15 cellular contexts compared by ENCODE assay signal in genomic region chr19:18220632-18221275, GRCh38. TPM values are rescaled to one million over a fixed set of nuclear protein-coding genes. Genes with fewer than 3 reads are reported as not detected.
A peak's percentile ranks its signal among the peaks of the same experiment; 100 is the strongest.
DNase-seq lines count a peak whose midpoint lies in the region; ATAC-seq and TF ChIP-seq lines count a peak whose summit lies in the region.
"Had no signal": no experiment of that assay in that cellular context is flagged by ENCODE, and none has a peak within 500 bp of the region (broad histone marks: within the 10 kb centered on the region; RNA-seq: fewer than 3 reads in every experiment).

No MANE protein-coding gene starts in this region.

- H3K27me3 Mint-ChIP-seq in MCF 10A (ENCODE audit: insufficient read depth, unreplicated experiment), result peaks cover 13% of the 10 kb centered on the region

- no peak overlapping the region for H3K9ac ChIP-seq in mammary epithelial cell (ENCODE audit: insufficient read depth, low read length)

- no peak overlapping the region for H3K4me2 ChIP-seq in mammary epithelial cell (ENCODE audit: insufficient read depth, low read depth, low read length)

- ATAC-seq in GM21528 (IDR thresholded peaks at IDR 0.05; ENCODE audit: low FRiP score, unreplicated experiment), result no peak
- ATAC-seq: SK-N-SH treated with all-trans-retinoic acid at 6 μM for 48 hours had no signal

- H3K4me1 ChIP-seq in mammary epithelial cell (ENCODE audit: insufficient read depth, low read length) (peaks cover 8% of the 10 kb centered on the region), esophagus squamous epithelium (peaks cover 6 to 28% (median 20%) of the 10 kb centered on the region in 3 donors)

- peak overlapping the region; percentile 25 for H3K4me3 Mint-ChIP-seq in MCF 10A (ENCODE audit: unreplicated experiment)

- POLR2A ChIA-PET in MCF 10A (lab: Yijun Ruan, JAX), result interaction anchor here (0.5 to 1.7 kb wide), 3 partner anchors 16 to 108 kb away, joined by 3 to 7 read pairs (median 4); partner anchors contain the start of gene MPV17L2

- no peak for TF ChIP-seq CTCF in MCF 10A (IDR thresholded peaks at IDR 0.05; ENCODE audit: unreplicated experiment)
- TF ChIP-seq CTCF in mammary epithelial cell (conservative IDR thresholded peaks at IDR 0.05 in 1 of 2, IDR thresholded peaks at IDR 0.05 in 1 of 2; ENCODE audit: extremely low read depth in 1 of 2, insufficient read depth in 1 of 2, low read depth in 1 of 2, low read length in 2 of 2), result no peak
- TF ChIP-seq CTCF in esophagus squamous epithelium (IDR thresholded peaks at IDR 0.05), result no peak

- H3K36me3 Mint-ChIP-seq in MCF 10A (ENCODE audit: insufficient read depth, unreplicated experiment), result no peaks in the 10 kb centered on the region

- peaks cover 5% of the 10 kb centered on the region for H3K27me3 ChIP-seq in mammary epithelial cell (ENCODE audit: insufficient read depth, low read length)
- peaks cover 9 to 37% (median 10%) of the 10 kb centered on the region in 4 donors for H3K27me3 ChIP-seq in esophagus squamous epithelium

- in situ Hi-C loops in mammary epithelial cell (cut with MboI; ENCODE audit: low sequenced_read_pairs in 2 of 2), result no loop called here

- H3K36me3 ChIP-seq in mammary epithelial cell (ENCODE audit: insufficient read depth, low read length), result no peaks in the 10 kb centered on the region
- H3K36me3 ChIP-seq in esophagus squamous epithelium, result no peaks in the 10 kb centered on the region
- H3K36me3 ChIP-seq: neutrophil had no signal

- no peaks in the 10 kb centered on the region for H4K20me1 ChIP-seq in mammary epithelial cell (ENCODE audit: insufficient read depth, low read length)

- H3K9me3 ChIP-seq in mammary epithelial cell (replicated peaks; ENCODE audit: insufficient read depth, low read length), result no peaks in the 10 kb centered on the region
- H3K9me3 ChIP-seq in esophagus squamous epithelium, result no peaks in the 10 kb centered on the region
- H3K9me3 ChIP-seq: neutrophil had no signal

- BruUV-seq in MCF 10A (replicated peaks; lab: Mats Ljungman, UMichigan) (no TSS peak), mammary epithelial cell (replicated peaks; lab: Mats Ljungman, UMichigan) (no TSS peak)

- no peaks in the 10 kb centered on the region for H3K9me3 Mint-ChIP-seq in MCF 10A (ENCODE audit: unreplicated experiment)
- H3K9me3 Mint-ChIP-seq: activated T-helper 2 cell treated with anti-CD3 and anti-CD28 coated beads, Interferon-gamma antibody, Interleukin-2, Interleukin-4, amounts not matched to agents 10 μg/mL and 5 μg/mL and 100 μg/mL, durations not matched to agents 14 hours and 24 hours and 36 hours had no signal

- H3K27ac Mint-ChIP-seq in MCF 10A (ENCODE audit: low read depth, unreplicated experiment), result no peak overlapping the region
- H3K27ac Mint-ChIP-seq: activated T-helper 2 cell treated with anti-CD3 and anti-CD28 coated beads, Interferon-gamma antibody, Interleukin-2, Interleukin-4, amounts not matched to agents 10 μg/mL and 5 μg/mL and 100 μg/mL, durations not matched to agents 14 hours and 24 hours and 36 hours had no signal

- CTCF ChIA-PET in MCF 10A (lab: Yijun Ruan, JAX), result interaction anchor here (0.6 to 1.5 kb wide), 4 partner anchors 29 to 108 kb away, joined by 3 to 6 read pairs (median 4); no protein-coding TSS in a partner anchor
- CTCF ChIA-PET in mammary epithelial cell (lab: Charles Lee; ENCODE audit: low non-redundant PET), result no interaction called here

- H3K79me2 ChIP-seq in mammary epithelial cell (ENCODE audit: insufficient read depth, low read length), result no peaks in the 10 kb centered on the region

- H3K4me3 ChIP-seq in mammary epithelial cell (replicated peaks in 1 of 3; ENCODE audit: insufficient read depth in 1 of 3, low read depth in 2 of 3, low read length in 3 of 3) (peak overlapping the region in 1 of 3 experiments; percentile 14), iPS-11a (ENCODE audit: low read depth, low read length) (peak overlapping the region; percentile 4), esophagus squamous epithelium (no peak overlapping the region)

- DNase-seq in MCF 10A (ENCODE audit: unreplicated experiment) (no peak), mammary epithelial cell (no peak), NCI-H1105 treated with DMSO at 0.1 percent for 48 hours (lab: John Stamatoyannopoulos, UW) (peak; percentile 42), AG08396 (ENCODE audit: low spot score) (no peak), esophagus squamous epithelium (lab: John Stamatoyannopoulos, UW) (no peak)
- DNase-seq: AML-193; central memory CD4-positive, alpha-beta T cell; DMS 273 treated with DMSO at 0.1 percent for 48 hours; effector memory CD4-positive, alpha-beta T cell had no signal

- WGBS in mammary epithelial cell (ENCODE audit: low coverage, missing lambda C conversion rate), result 21% methylated on average over 4 of the region's 33 CpGs
- 0 to 20% methylated on average over 1 of the region's 33 CpGs for WGBS in esophagus squamous epithelium, 2 donors

- intact Hi-C loops in MCF 10A (cut with micrococcal nuclease), result no loop called here
- intact Hi-C loops in mammary epithelial cell (cut with micrococcal nuclease), result no loop called here
- intact Hi-C loops in esophagus squamous epithelium (cut with DNase I), result no loop called here

- TF ChIP-seq POLR2A in esophagus squamous epithelium (IDR thresholded peaks at IDR 0.05), result no peak

- H2AFZ ChIP-seq in mammary epithelial cell (ENCODE audit: low read depth, low read length), result no peak overlapping the region

- H3K4me1 Mint-ChIP-seq in MCF 10A (ENCODE audit: insufficient read depth, unreplicated experiment), result peaks cover 5% of the 10 kb centered on the region

- H3K27ac ChIP-seq in mammary epithelial cell (ENCODE audit: insufficient read depth, low read depth, low read length) (no peak overlapping the region), esophagus squamous epithelium (no peak overlapping the region)
- H3K27ac ChIP-seq: neutrophil had no signal

- dilution Hi-C loops in mammary epithelial cell (cut with HindIII; ENCODE audit: low sequenced_read_pairs), result no loop called here

RNA-seq across cellular contexts. Expression of gene PDE4C, which starts 5.5 kb away (rescaled TPM):
- total RNA-seq in MCF 10A (2022) (0.42 and 0.54 TPM in 2 replicates), mammary epithelial cell (not detected), esophagus squamous epithelium (under 1 TPM in 1 of 4 donors, not detected in 3; 0.76 TPM)
- polyA plus RNA-seq in mammary epithelial cell, result not detected
- polyA minus RNA-seq in mammary epithelial cell, result not detected
- total RNA-seq: mesenteric fat pad had no signal

RNA-seq across cellular contexts. Expression of gene RAB3A, which starts 16.9 kb away (rescaled TPM):
- total RNA-seq in MCF 10A (2022) (0.68 and 0.81 TPM in 2 replicates), mammary epithelial cell (1 to 10 TPM in 1 of 2 donors, under 1 TPM in 1; 0.33 to 1.8 TPM), esophagus squamous epithelium (under 1 TPM in 3 of 4 donors, not detected in 1; 0.30 to 0.76 (median 0.44) TPM)
- polyA plus RNA-seq in mammary epithelial cell, result 1.9 TPM
- polyA minus RNA-seq in mammary epithelial cell, result not detected

RNA-seq across cellular contexts. Expression of gene MPV17L2, which starts 27.7 kb away (rescaled TPM):
- total RNA-seq in MCF 10A (2022) (12.9 and 15.4 TPM in 2 replicates), mammary epithelial cell (10 to 100 TPM; 16.8 to 22.5 TPM), esophagus squamous epithelium (10 to 100 TPM; 10.6 to 23.5 (median 14.0) TPM)
- polyA plus RNA-seq in mammary epithelial cell, result 38.2 TPM
- 43.2 TPM for polyA minus RNA-seq in mammary epithelial cell

RNA-seq across cellular contexts. Expression of gene IFI30, which starts 47.1 kb away (rescaled TPM):
- total RNA-seq in MCF 10A (2022) (4.7 and 9.1 TPM in 2 replicates), mammary epithelial cell (10 to 100 TPM; 36.2 to 64.3 TPM), esophagus squamous epithelium (10 to 100 TPM; 11.3 to 90.5 (median 25.7) TPM)
- 61.3 TPM for polyA plus RNA-seq in mammary epithelial cell
- polyA minus RNA-seq in mammary epithelial cell, result 45.0 TPM

RNA-seq across cellular contexts. Expression of gene IQCN, which starts 53.5 kb away (rescaled TPM):
- total RNA-seq in MCF 10A (2022) (0.26 and 0.42 TPM in 2 replicates), mammary epithelial cell (under 1 TPM; 0.19 to 0.50 TPM), esophagus squamous epithelium (1 to 10 TPM in 2 of 4 donors, under 1 TPM in 2; 0.23 to 3.1 (median 0.96) TPM)
- polyA plus RNA-seq in mammary epithelial cell, result 0.03 TPM
- polyA minus RNA-seq in mammary epithelial cell, result not detected
